Comparison of ENCODE assay signal across 13 cellular contexts in the genomic region with DNA sequence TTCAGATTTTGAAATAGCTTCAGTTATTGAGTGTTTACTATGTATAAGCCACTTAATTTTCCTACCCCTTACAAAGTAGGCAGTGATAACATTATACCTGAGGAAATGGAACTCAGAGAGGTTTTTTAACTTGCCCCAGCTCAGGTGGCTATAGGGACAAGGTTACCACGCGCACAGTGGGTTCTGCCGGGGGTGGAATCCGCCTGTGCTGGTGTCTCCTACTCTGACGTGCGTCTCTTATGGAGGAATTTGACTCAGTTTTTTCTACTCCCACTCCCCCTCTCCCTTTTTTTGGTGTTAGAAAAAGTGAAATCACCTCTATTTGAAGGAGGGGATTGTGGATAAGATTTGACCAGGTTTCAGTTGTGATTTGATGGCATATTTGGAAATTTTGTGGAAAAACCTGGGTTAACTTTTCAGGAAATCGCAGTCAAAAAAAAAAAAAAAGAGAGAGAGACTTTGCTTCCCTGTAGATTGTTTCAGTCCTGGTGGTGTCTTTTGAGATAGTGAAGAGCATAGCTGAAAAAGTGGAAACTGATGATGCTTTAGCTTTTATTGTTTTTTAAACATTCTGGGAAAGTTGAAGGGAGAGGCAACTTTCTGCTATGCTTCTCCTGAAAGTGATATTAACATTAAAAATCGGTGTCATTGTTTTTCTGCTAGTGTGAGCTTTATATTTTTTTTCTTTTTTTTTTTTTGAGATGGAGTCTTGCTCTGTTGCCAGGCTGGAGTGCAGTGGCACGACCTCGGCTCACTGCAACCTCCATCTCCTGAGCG.
"Had no signal": no experiment of that assay in that cellular context is flagged by ENCODE, and none has a peak within 500 bp of the region (broad histone marks: within the 10 kb centered on the region; RNA-seq: fewer than 3 reads in every experiment).

No MANE protein-coding gene starts in this region.

- ATAC-seq: esophagus mucosa, left colon had no signal

- H3K9me3 Mint-ChIP-seq: activated CD4-positive, alpha-beta T cell treated with anti-CD3 and anti-CD28 coated beads, Interleukin-2, amount 10 ng/mL, durations not matched to agents 24 days and 14 days; activated naive CD4-positive, alpha-beta T cell treated with anti-CD3 and anti-CD28 coated beads, Interleukin-2, amount 50 U/mL, for 24 hours; stimulated activated naive CD8-positive, alpha-beta T cell treated with anti-CD3 and anti-CD28 coated beads, Interleukin-15, Interleukin-2, amounts not matched to agents 100 ng/mL and 50 ng/mL, for 24 hours had no signal

- H3K27me3 ChIP-seq: testis had no signal

- H3K9me3 ChIP-seq: testis had no signal

- H3K36me3 Mint-ChIP-seq: activated naive CD4-positive, alpha-beta T cell treated with anti-CD3 and anti-CD28 coated beads, Interleukin-2, amount 50 U/mL, for 24 hours had no signal

- H3K27ac Mint-ChIP-seq: activated CD4-positive, alpha-beta T cell treated with anti-CD3 and anti-CD28 coated beads, Interleukin-2, amount 10 ng/mL, durations not matched to agents 24 days and 14 days; activated naive CD4-positive, alpha-beta T cell treated with anti-CD3 and anti-CD28 coated beads, Interleukin-2, amount 50 U/mL, for 24 hours; nephron; stimulated activated naive CD8-positive, alpha-beta T cell treated with anti-CD3 and anti-CD28 coated beads, Interleukin-15, Interleukin-2, amounts not matched to agents 100 ng/mL and 50 ng/mL, for 24 hours had no signal

- H3K4me3 ChIP-seq: testis had no signal

- H3K27me3 Mint-ChIP-seq: stimulated activated naive CD8-positive, alpha-beta T cell treated with anti-CD3 and anti-CD28 coated beads, Interleukin-15, Interleukin-2, amounts not matched to agents 100 ng/mL and 50 ng/mL, for 24 hours had no signal

- DNase-seq: activated CD4-positive, alpha-beta T cell treated with anti-CD3 and anti-CD28 coated beads, Interleukin-2, amount 10 ng/mL, durations not matched to agents 24 days and 14 days; activated CD8-positive, alpha-beta memory T cell treated with anti-CD3 and anti-CD28 coated beads for 24 hours; activated effector memory CD4-positive, alpha-beta T cell treated with Interleukin-2 at 50 U/mL for 16 hours; left colon; mammary epithelial cell; stimulated activated CD4-positive, alpha-beta T cell treated with anti-CD3 and anti-CD28 coated beads, Interleukin-4, amount 100 ng/mL, for 1 hour; stimulated activated CD8-positive, alpha-beta memory T cell treated with anti-CD3 and anti-CD28 coated beads, Interleukin-4, amount 100 ng/mL, for 48 hours; T-helper 1 cell; testis had no signal

- H3K27ac ChIP-seq: testis had no signal

- H3K4me1 Mint-ChIP-seq: activated CD4-positive, alpha-beta T cell treated with anti-CD3 and anti-CD28 coated beads, Interleukin-2, amount 10 ng/mL, durations not matched to agents 24 days and 14 days; activated naive CD4-positive, alpha-beta T cell treated with anti-CD3 and anti-CD28 coated beads, Interleukin-2, amount 50 U/mL, for 24 hours had no signal

- H3K4me3 Mint-ChIP-seq: activated CD4-positive, alpha-beta T cell treated with anti-CD3 and anti-CD28 coated beads, Interleukin-2, amount 10 ng/mL, durations not matched to agents 24 days and 14 days; activated naive CD4-positive, alpha-beta T cell treated with anti-CD3 and anti-CD28 coated beads, Interleukin-2, amount 50 U/mL, for 24 hours; nephron; stimulated activated naive CD8-positive, alpha-beta T cell treated with anti-CD3 and anti-CD28 coated beads, Interleukin-15, Interleukin-2, amounts not matched to agents 100 ng/mL and 50 ng/mL, for 24 hours had no signal
